18 cellular contexts compared by ENCODE assay signal in genomic region chr16:78650675-78651074, GRCh38.
DNase-seq lines count a peak whose midpoint lies in the region; ATAC-seq, FAIRE-seq and TF ChIP-seq lines count a peak whose summit lies in the region.
"Had no signal": no experiment of that assay in that cellular context is flagged by ENCODE, and none has a peak within 500 bp of the region (broad histone marks: within the 10 kb centered on the region; RNA-seq: fewer than 3 reads in every experiment).

No MANE protein-coding gene starts in this region.

- POLR2A ChIA-PET in A549 (lab: Yijun Ruan, JAX), result no interaction called here

- no peak overlapping the region for H2BK120ac ChIP-seq in trophoblast cell (ENCODE audit: insufficient read depth, low read length, poor library complexity)

- H2AFZ ChIP-seq in Karpas-422 (ENCODE audit: low read length) (no peak overlapping the region), trophoblast cell (ENCODE audit: insufficient read depth, low read length, poor library complexity) (no peak overlapping the region)
- H2AFZ ChIP-seq: GM23338 had no signal

- H3K4me3 Mint-ChIP-seq in activated CD4-positive, alpha-beta T cell treated with anti-CD3 and anti-CD28 coated beads, Interleukin-2, amount 10 ng/mL, durations not matched to agents 24 days and 14 days, result no peak overlapping the region
- H3K4me3 Mint-ChIP-seq: CD4-positive, CD25-positive, alpha-beta regulatory T cell; CD8-positive, alpha-beta memory T cell; GM23338 had no signal

- H3K4ac ChIP-seq in trophoblast cell (ENCODE audit: low read depth, low read length), result no peak overlapping the region

- no peak overlapping the region for H3K4me2 ChIP-seq in A549
- H3K4me2 ChIP-seq in Karpas-422 (ENCODE audit: low read depth, low read length, poor library complexity, severe bottlenecking), result no peak overlapping the region
- H3K4me2 ChIP-seq in trophoblast cell (ENCODE audit: low read length), result no peak overlapping the region
- H3K4me2 ChIP-seq: GM23338 had no signal

- H4K8ac ChIP-seq in trophoblast cell (ENCODE audit: low read depth, low read length), result no peak overlapping the region

- CTCF ChIA-PET in A549 (lab: Yijun Ruan, JAX), result no interaction called here

- H3K27me3 Mint-ChIP-seq in activated CD4-positive, alpha-beta T cell treated with anti-CD3 and anti-CD28 coated beads, Interleukin-2, amount 10 ng/mL, durations not matched to agents 24 days and 14 days, result no peaks in the 10 kb centered on the region
- H3K27me3 Mint-ChIP-seq: CD4-positive, CD25-positive, alpha-beta regulatory T cell had no signal

- H3K36me3 ChIP-seq in Karpas-422 (ENCODE audit: insufficient read depth, low read length), result no peaks in the 10 kb centered on the region
- H3K36me3 ChIP-seq in WERI-Rb-1, result no peaks in the 10 kb centered on the region
- H3K36me3 ChIP-seq in trophoblast cell (ENCODE audit: control insufficient read depth in 1 of 2, insufficient read depth in 2 of 2, low read length in 2 of 2), result no peaks in the 10 kb centered on the region
- H3K36me3 ChIP-seq: BE2C had no signal

- no peak for TF ChIP-seq RAD21 in A549 (conservative IDR thresholded peaks at IDR 0.05 in 1 of 2, IDR thresholded peaks at IDR 0.05 in 1 of 2)

- TF ChIP-seq EP300 in A549 (IDR thresholded peaks at IDR 0.05), result no peak

- H2BK5ac ChIP-seq in trophoblast cell (ENCODE audit: low read depth, low read length, poor library complexity), result peak overlapping the region; percentile 27

- no peaks in the 10 kb centered on the region for H3K9me2 ChIP-seq in Karpas-422 (replicated peaks; ENCODE audit: insufficient read depth, low read length)

- H3K9ac ChIP-seq in Karpas-422 (ENCODE audit: low read length) (no peak overlapping the region), trophoblast cell (ENCODE audit: low read length) (no peak overlapping the region)

- H4K12ac ChIP-seq in trophoblast cell (ENCODE audit: low read depth, low read length), result no peak overlapping the region

- no peaks in the 10 kb centered on the region for H3K4me1 Mint-ChIP-seq in activated CD4-positive, alpha-beta T cell treated with anti-CD3 and anti-CD28 coated beads, Interleukin-2, amount 10 ng/mL, durations not matched to agents 24 days and 14 days

- H3K23ac ChIP-seq in trophoblast cell (ENCODE audit: low read length), result no peak overlapping the region

- H3K36me3 Mint-ChIP-seq in activated CD4-positive, alpha-beta T cell treated with anti-CD3 and anti-CD28 coated beads, Interleukin-2, amount 10 ng/mL, durations not matched to agents 24 days and 14 days (ENCODE audit: low read depth), result no peaks in the 10 kb centered on the region

- H3K27ac ChIP-seq in A549 (no peak overlapping the region), Karpas-422 (ENCODE audit: low read length) (no peak overlapping the region), WERI-Rb-1 (peak overlapping the region; percentile 48; the same call in 1 of the 2 replicates), trophoblast cell (ENCODE audit: low read depth, low read length) (no peak overlapping the region)

- H4K91ac ChIP-seq in trophoblast cell (ENCODE audit: low read depth, low read length), result no peak overlapping the region

- DNase-seq in A549 (ENCODE audit: low read depth in 1 of 2, low spot score in 1 of 2), result no peak
- peak; percentile 14 for DNase-seq in Karpas-422
- DNase-seq in WERI-Rb-1, result no peak
- DNase-seq in trophoblast cell, result no peak
- DNase-seq in activated CD4-positive, alpha-beta T cell treated with anti-CD3 and anti-CD28 coated beads, Interleukin-2, amount 10 ng/mL, durations not matched to agents 24 days and 14 days, result no peak
- DNase-seq: ACHN; BE2C; C1 segment of cervical spinal cord; CD4-positive, CD25-positive, alpha-beta regulatory T cell; CD8-positive, alpha-beta memory T cell; COR-L47; HCEC 1CT had no signal

- H3K4me1 ChIP-seq in A549 (no peaks in the 10 kb centered on the region), Karpas-422 (ENCODE audit: low read length) (no peaks in the 10 kb centered on the region), trophoblast cell (ENCODE audit: control insufficient read depth in 1 of 2, insufficient read depth in 2 of 2, low read length in 2 of 2) (peaks cover 13 to 19% of the 10 kb centered on the region in 2 experiments)
- H3K4me1 ChIP-seq: BE2C had no signal

- 41% methylated on average over 5 of the region's 5 CpGs for WGBS in A549 (ENCODE audit: missing lambda C conversion rate)
- WGBS in trophoblast cell (ENCODE audit: extremely low coverage, insufficient coverage, insufficient read length), result no CpG with 5 or more reads among the region's 5 CpGs

- TF ChIP-seq POLR2A in A549 (IDR thresholded peaks at IDR 0.05; ENCODE audit: low read length), result no peak

- H2AK5ac ChIP-seq in trophoblast cell (ENCODE audit: low read length), result no peak overlapping the region

- TF ChIP-seq CTCF in A549 (IDR thresholded peaks at IDR 0.05), result no peak
- no peak for TF ChIP-seq CTCF in WERI-Rb-1 (IDR thresholded peaks at IDR 0.05; ENCODE audit: low read depth, low read length)

- no peak overlapping the region for H3K4me3 ChIP-seq in A549
- no peak overlapping the region for H3K4me3 ChIP-seq in Karpas-422 (ENCODE audit: low read length)
- no peak overlapping the region for H3K4me3 ChIP-seq in WERI-Rb-1 (ENCODE audit: low read depth, low read length)
- H3K4me3 ChIP-seq in trophoblast cell (ENCODE audit: low read depth, low read length), result no peak overlapping the region
- H3K4me3 ChIP-seq: GM23338 had no signal

- H3K27me3 ChIP-seq in Karpas-422 (ENCODE audit: low read length), result no peaks in the 10 kb centered on the region
- H3K27me3 ChIP-seq in WERI-Rb-1 (ENCODE audit: insufficient read depth, low read depth, severe bottlenecking), result no peaks in the 10 kb centered on the region
- no peaks in the 10 kb centered on the region for H3K27me3 ChIP-seq in trophoblast cell (ENCODE audit: insufficient read depth, low read length)
- H3K27me3 ChIP-seq: BE2C had no signal

- no peaks in the 10 kb centered on the region for H3K9me3 Mint-ChIP-seq in activated CD4-positive, alpha-beta T cell treated with anti-CD3 and anti-CD28 coated beads, Interleukin-2, amount 10 ng/mL, durations not matched to agents 24 days and 14 days
- H3K9me3 Mint-ChIP-seq: CD4-positive, CD25-positive, alpha-beta regulatory T cell; CD8-positive, alpha-beta memory T cell; GM23338 had no signal

- H3K79me1 ChIP-seq in trophoblast cell (ENCODE audit: low read length), result peaks cover 27% of the 10 kb centered on the region

- H4K20me1 ChIP-seq in Karpas-422 (ENCODE audit: insufficient read depth, low read depth, low read length), result no peaks in the 10 kb centered on the region

- no peak for ATAC-seq in A549
- ATAC-seq in HG02642 (IDR thresholded peaks at IDR 0.05; ENCODE audit: poor library complexity, unreplicated experiment), result no peak
- ATAC-seq: GM23338 had no signal

- H3K9me3 ChIP-seq in A549 (no peaks in the 10 kb centered on the region), Karpas-422 (ENCODE audit: low read length) (peaks cover 37% of the 10 kb centered on the region), WERI-Rb-1 (ENCODE audit: severe bottlenecking) (no peaks in the 10 kb centered on the region), trophoblast cell (ENCODE audit: insufficient read depth, low read depth, low read length) (no peaks in the 10 kb centered on the region)
- H3K9me3 ChIP-seq: BE2C had no signal

- H2BK12ac ChIP-seq in trophoblast cell (ENCODE audit: low read length), result peak overlapping the region; percentile 30

- H3K14ac ChIP-seq in trophoblast cell (ENCODE audit: low read length), result no peak overlapping the region

- H3K27ac Mint-ChIP-seq in activated CD4-positive, alpha-beta T cell treated with anti-CD3 and anti-CD28 coated beads, Interleukin-2, amount 10 ng/mL, durations not matched to agents 24 days and 14 days, result no peak overlapping the region
- H3K27ac Mint-ChIP-seq: CD4-positive, CD25-positive, alpha-beta regulatory T cell; CD8-positive, alpha-beta memory T cell; GM23338 had no signal

- H3K79me2 ChIP-seq in Karpas-422 (ENCODE audit: low read length) (no peaks in the 10 kb centered on the region), trophoblast cell (ENCODE audit: control insufficient read depth, insufficient read depth, low read length, poor library complexity) (peaks cover 5% of the 10 kb centered on the region)

- intact Hi-C loops in activated CD4-positive, alpha-beta T cell treated with anti-CD3 and anti-CD28 coated beads, Interleukin-2, amount 10 ng/mL, durations not matched to agents 24 days and 14 days (cut with micrococcal nuclease), result no loop called here

- no peak overlapping the region for H3K18ac ChIP-seq in trophoblast cell (ENCODE audit: low read length)

- FAIRE-seq in A549 (lab: Jason Lieb, UNC), result no peak
- FAIRE-seq: G401.6, GM12891, H54, HTR-8/SVneo had no signal

TF ChIP-seq in A549, 52 proteins besides CTCF, POLR2A, EP300 and RAD21:
- TF ChIP-seq SMC3 (IDR thresholded peaks at IDR 0.05), result no peak
- TF ChIP-seq MAFK (IDR thresholded peaks at IDR 0.05; ENCODE audit: partially characterized antibody), result peak; percentile 55
